Comparison of ENCODE assay signal across 22 cellular contexts in the genomic region with DNA sequence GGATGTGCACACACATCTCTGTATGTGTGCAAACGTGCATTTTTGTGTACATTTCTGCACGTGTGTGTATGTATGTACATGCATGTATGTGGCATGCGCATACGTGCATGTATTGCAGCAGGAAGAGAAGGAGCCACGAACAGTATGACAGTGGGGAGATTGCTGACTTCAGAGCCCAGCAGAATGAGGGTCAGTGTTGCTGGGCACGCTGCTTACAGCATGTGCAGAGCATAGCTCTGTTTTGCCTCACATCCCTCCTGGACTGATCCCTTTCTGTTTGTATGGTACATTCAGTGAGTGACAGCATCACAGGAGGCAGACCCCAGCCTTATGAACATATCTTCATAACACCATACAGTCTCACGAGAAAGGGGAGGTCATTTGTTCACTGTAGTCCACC.
DNase-seq lines count a peak whose midpoint lies in the region; ATAC-seq and TF ChIP-seq lines count a peak whose summit lies in the region.
"Had no signal": no experiment of that assay in that cellular context is flagged by ENCODE, and none has a peak within 500 bp of the region (broad histone marks: within the 10 kb centered on the region; RNA-seq: fewer than 3 reads in every experiment).

No MANE protein-coding gene starts in this region.

- H3K36me3 ChIP-seq in psoas muscle (ENCODE audit: insufficient read depth in 1 of 2, low read depth in 1 of 2): no peaks in the 10 kb centered on the region
- H3K36me3 ChIP-seq: BE2C; BLaER1 treated with 17β-estradiol and CSF1 and Interleukin-3, amounts not matched to agents 10 nM and 100 nM had no signal

- H3K27ac Mint-ChIP-seq in stimulated activated naive CD8-positive, alpha-beta T cell treated with anti-CD3 and anti-CD28 coated beads, Interleukin-15, amount 100 ng/mL, for 72 hours: no peak overlapping the region
- H3K27ac Mint-ChIP-seq: CD4-positive, alpha-beta T cell; GM23338; H9 had no signal

- H3K4me1 Mint-ChIP-seq in stimulated activated naive CD8-positive, alpha-beta T cell treated with anti-CD3 and anti-CD28 coated beads, Interleukin-15, amount 100 ng/mL, for 72 hours: no peaks in the 10 kb centered on the region
- H3K4me1 Mint-ChIP-seq: CD14-positive monocyte had no signal

- TF ChIP-seq CTCF in dorsolateral prefrontal cortex (IDR thresholded peaks at IDR 0.05 in 54 of 56, conservative IDR thresholded peaks at IDR 0.05 in 2 of 56; ENCODE audit: low read depth in 1 of 56, partially characterized antibody in 56 of 56): no peak
- no peak for TF ChIP-seq CTCF in psoas muscle (IDR thresholded peaks at IDR 0.05)

- H3K27ac ChIP-seq in angular gyrus (ENCODE audit: low read depth, low read length) (peak overlapping the region; percentile 32), dorsolateral prefrontal cortex (peak overlapping the region in 46 of 59 donors; percentile 4 to 89 (median 53)), temporal lobe (ENCODE audit: low read depth, low read length) (peak overlapping the region; percentile 52), psoas muscle (no peak overlapping the region)
- H3K27ac ChIP-seq: A549; BLaER1 treated with 17β-estradiol and CSF1 and Interleukin-3, amounts not matched to agents 10 nM and 100 nM had no signal

- peak in 1 of 10 donors; percentile 47 for DNase-seq in dorsolateral prefrontal cortex
- no peak for DNase-seq in psoas muscle
- no peak for DNase-seq in stimulated activated naive CD8-positive, alpha-beta T cell treated with anti-CD3 and anti-CD28 coated beads, Interleukin-15, amount 100 ng/mL, for 72 hours
- DNase-seq: 8988T; ACHN; AML-193; BE2C; Calu3; CD4-positive, alpha-beta T cell; COR-L47; DMS53; DMS79 treated with DMSO at 0.1 percent for 48 hours; H9 had no signal

- intact Hi-C loops in dorsolateral prefrontal cortex (cut with DNase I) (no loop called here), psoas muscle (cut with DNase I) (no loop called here)

- peaks cover 4 to 11% of the 10 kb centered on the region in 2 donors for H3K9me3 Mint-ChIP-seq in stimulated activated naive CD8-positive, alpha-beta T cell treated with anti-CD3 and anti-CD28 coated beads, Interleukin-15, amount 100 ng/mL, for 72 hours
- H3K9me3 Mint-ChIP-seq: GM23338 had no signal

- peaks cover 0 to 4% (median 0%) of the 10 kb centered on the region in 45 donors for H3K27me3 ChIP-seq in dorsolateral prefrontal cortex
- no peaks in the 10 kb centered on the region for H3K27me3 ChIP-seq in psoas muscle (ENCODE audit: insufficient read depth in 3 of 3, low read length in 2 of 3)
- H3K27me3 ChIP-seq: BE2C; BLaER1 treated with 17β-estradiol and CSF1 and Interleukin-3, amounts not matched to agents 10 nM and 100 nM had no signal

- H3K9me3 ChIP-seq in psoas muscle: no peaks in the 10 kb centered on the region
- H3K9me3 ChIP-seq: A549; BE2C; BLaER1 treated with 17β-estradiol and CSF1 and Interleukin-3, amounts not matched to agents 10 nM and 100 nM had no signal

- ATAC-seq in psoas muscle (no peak), HG02678 (IDR thresholded peaks at IDR 0.05; ENCODE audit: unreplicated experiment) (no peak)
- ATAC-seq in stimulated activated naive CD8-positive, alpha-beta T cell treated with anti-CD3 and anti-CD28 coated beads, Interleukin-15, amount 100 ng/mL, for 72 hours: no peak
- ATAC-seq: A549, GM12878, GM23338, HCT116 had no signal

- peak overlapping the region in 5 of 59 donors; percentile 9 to 28 (median 15) for H3K4me3 ChIP-seq in dorsolateral prefrontal cortex
- H3K4me3 ChIP-seq in psoas muscle: no peak overlapping the region
- H3K4me3 ChIP-seq: A549; BLaER1 treated with 17β-estradiol and CSF1 and Interleukin-3, amounts not matched to agents 10 nM and 100 nM; GM12878; GM23338 had no signal

- H3K4me1 ChIP-seq in psoas muscle: no peaks in the 10 kb centered on the region
- H3K4me1 ChIP-seq: A549; BE2C; BLaER1 treated with 17β-estradiol and CSF1 and Interleukin-3, amounts not matched to agents 10 nM and 100 nM had no signal

- H3K4me3 Mint-ChIP-seq in stimulated activated naive CD8-positive, alpha-beta T cell treated with anti-CD3 and anti-CD28 coated beads, Interleukin-15, amount 100 ng/mL, for 72 hours: no peak overlapping the region
- H3K4me3 Mint-ChIP-seq: CD14-positive monocyte; CD4-positive, alpha-beta T cell; GM23338; H9 had no signal

- H3K27me3 Mint-ChIP-seq in stimulated activated naive CD8-positive, alpha-beta T cell treated with anti-CD3 and anti-CD28 coated beads, Interleukin-15, amount 100 ng/mL, for 72 hours: no peaks in the 10 kb centered on the region
- H3K27me3 Mint-ChIP-seq: CD4-positive, alpha-beta T cell had no signal

- 42 to 50% (median 45%) methylated on average over 7 of the region's 7 CpGs for WGBS in psoas muscle, 3 donors
